ENCODE assay signal across 8 cellular contexts in genomic region chr1:145997156-145998023, GRCh38. TPM values are rescaled to one million over a fixed set of nuclear protein-coding genes. Genes with fewer than 3 reads are reported as not detected.
A peak's percentile ranks its signal among the peaks of the same experiment; 100 is the strongest.
DNase-seq lines count a peak whose midpoint lies in the region; ATAC-seq and TF ChIP-seq lines count a peak whose summit lies in the region.

No MANE protein-coding gene starts in this region.

- H3K36me3 ChIP-seq in SU-DHL-6 (ENCODE audit: low read length) (peaks cover 26% of the 10 kb centered on the region), kidney epithelial cell (ENCODE audit: control insufficient read depth, insufficient read depth, low read length) (peaks cover 9% of the 10 kb centered on the region)

- peak; percentile 66 for DNase-seq in DMS53 (lab: John Stamatoyannopoulos, UW)
- DNase-seq in DMS53 treated with DMSO at 0.1 percent for 48 hours (lab: John Stamatoyannopoulos, UW; ENCODE audit: unreplicated experiment) = no peak
- no peak for DNase-seq in astrocyte of the cerebellum (ENCODE audit: low read depth)
- DNase-seq in kidney epithelial cell (ENCODE audit: low read depth) = no peak
- peak; percentile 22 to 41 (median 35) for DNase-seq in stimulated activated CD4-positive, alpha-beta T cell treated with anti-CD3 and anti-CD28 coated beads, TNF-alpha, amount 100 ng/mL, for 24 hours (ENCODE audit: low read depth in 3 of 3)
- no peak for DNase-seq in GOT3 (lab: John Stamatoyannopoulos, UW)

- TF ChIP-seq CTCF in SU-DHL-6 (IDR thresholded peaks at IDR 0.05; ENCODE audit: insufficient read depth, low read length, poor library complexity, severe bottlenecking) (no peak), astrocyte of the cerebellum (IDR thresholded peaks at IDR 0.05; ENCODE audit: low read depth, low read length, missing control alignments) (peak; percentile 4), kidney epithelial cell (IDR thresholded peaks at IDR 0.05; ENCODE audit: insufficient read depth, low read length, poor library complexity, severe bottlenecking) (no peak)

- peaks cover 5% of the 10 kb centered on the region; the same call in 1 of the 2 replicates for H4K20me1 ChIP-seq in SU-DHL-6 (ENCODE audit: low read depth, low read length)

- peaks cover 48% of the 10 kb centered on the region for H3F3A ChIP-seq in SU-DHL-6 (ENCODE audit: insufficient read depth)

- H2AFZ ChIP-seq in SU-DHL-6 (ENCODE audit: low read depth, low read length, severe bottlenecking) = peak overlapping the region; percentile 87

- peaks cover 14% of the 10 kb centered on the region for H3K79me2 ChIP-seq in SU-DHL-6 (ENCODE audit: insufficient read depth, low read length)

- peak overlapping the region; percentile 99 for H3K4me3 ChIP-seq in SU-DHL-6 (ENCODE audit: insufficient read depth, low read length, poor library complexity, severe bottlenecking)
- peak overlapping the region; percentile 65 for H3K4me3 ChIP-seq in astrocyte of the cerebellum (ENCODE audit: low read depth, low read length)
- peak overlapping the region; percentile 95 for H3K4me3 ChIP-seq in kidney epithelial cell (ENCODE audit: low read depth, low read length)

- peak overlapping the region; percentile 90 for H3K4me2 ChIP-seq in SU-DHL-6 (ENCODE audit: low read depth, low read length, poor library complexity, severe bottlenecking)

- H3K27me3 ChIP-seq in SU-DHL-6 (ENCODE audit: low read length) = no peaks in the 10 kb centered on the region
- no peaks in the 10 kb centered on the region for H3K27me3 ChIP-seq in kidney epithelial cell (ENCODE audit: control insufficient read depth, insufficient read depth, low read length)

- peak overlapping the region; percentile 80 for H3K27ac ChIP-seq in SU-DHL-6 (ENCODE audit: low read depth, low read length)

- in situ Hi-C loops in astrocyte of the cerebellum (cut with HindIII; ENCODE audit: low sequenced_read_pairs) = no loop called here

- H3K9ac ChIP-seq in SU-DHL-6 (ENCODE audit: low read length) = peak overlapping the region; percentile 94

- H3K9me2 ChIP-seq in SU-DHL-6 (replicated peaks; ENCODE audit: insufficient read depth, low read length) = no peaks in the 10 kb centered on the region

- H3K9me3 ChIP-seq in SU-DHL-6 (ENCODE audit: insufficient read depth, low read length) = no peaks in the 10 kb centered on the region

- ATAC-seq in HG03139 (IDR thresholded peaks at IDR 0.05; ENCODE audit: unreplicated experiment) = peak; percentile 20

RNA-seq across cellular contexts. Expression of gene TXNIP, which starts 1.0 kb away (rescaled TPM):
- total RNA-seq in kidney epithelial cell = 14.7 and 19.0 TPM in 2 replicates

RNA-seq across cellular contexts. Expression of gene HJV, which starts 24.1 kb away (rescaled TPM):
- total RNA-seq in kidney epithelial cell = not detected in 2 replicates

RNA-seq across cellular contexts. Expression of gene POLR3GL, which starts 32.9 kb away (rescaled TPM):
- total RNA-seq in kidney epithelial cell = 12.2 and 14.3 TPM in 2 replicates

RNA-seq across cellular contexts. Expression of gene ANKRD34A, which starts 33.0 kb away (rescaled TPM):
- 0.46 TPM in 1 of 2 replicates, not detected in the other for total RNA-seq in kidney epithelial cell

RNA-seq across cellular contexts. Expression of gene LIX1L, which starts 39.6 kb away (rescaled TPM):
- 23.2 and 28.0 TPM in 2 replicates for total RNA-seq in kidney epithelial cell

Comparison
In these comparisons a context has a peak if more than half of its experiments do, and no peak if none do; other contexts are left out.
1. DNase-seq: peak in DMS53 (single experiment) and stimulated activated CD4-positive, alpha-beta T cell treated with anti-CD3 and anti-CD28 coated beads, TNF-alpha, amount 100 ng/mL, for 24 hours (3 of 3); none in DMS53 treated with DMSO at 0.1 percent for 48 hours (single experiment), astrocyte of the cerebellum (single experiment), kidney epithelial cell (single experiment) and GOT3 (single experiment).
2. Peak in every context shown above with its lines, with median percentiles within 50 percentile points of each other: H3K4me3 ChIP-seq.